ENCODE assay signal across 9 cellular contexts in the genomic region with DNA sequence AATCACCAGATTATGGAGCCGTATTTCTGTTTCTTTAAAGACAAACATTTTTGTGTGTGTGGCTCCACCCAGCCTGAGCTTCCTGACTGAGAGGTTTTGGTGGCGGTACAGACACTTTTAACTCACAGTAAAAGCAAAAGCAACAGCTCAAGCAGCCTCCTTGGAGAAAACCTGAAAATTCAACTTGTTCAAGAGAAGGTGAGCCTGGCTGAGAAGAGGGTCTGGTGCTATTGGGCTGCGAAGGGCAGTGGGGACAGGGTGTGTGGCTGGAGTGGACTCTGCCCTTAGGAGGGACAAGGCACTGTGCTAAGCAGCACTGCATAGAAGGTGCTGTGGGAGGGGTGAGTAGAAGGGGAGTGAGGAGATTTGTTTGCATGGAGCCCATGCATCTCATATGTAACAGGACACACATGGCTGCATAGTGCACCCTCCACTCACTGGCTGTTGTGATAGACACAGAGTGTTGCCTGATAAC. TPM values are rescaled to one million over a fixed set of nuclear protein-coding genes. Genes with fewer than 3 reads are reported as not detected.
DNase-seq lines count a peak whose midpoint lies in the region; ATAC-seq and TF ChIP-seq lines count a peak whose summit lies in the region.
"Had no signal": no experiment of that assay in that cellular context is flagged by ENCODE, and none has a peak within 500 bp of the region (broad histone marks: within the 10 kb centered on the region; RNA-seq: fewer than 3 reads in every experiment).

A gene (plus strand): TSS at position 125 of the 475 bp plus-strand sequence. CDS start 5,103 bp downstream, outside the sequence.

- no peak for TF ChIP-seq EP300 in gastroesophageal sphincter (IDR thresholded peaks at IDR 0.05)

- TF ChIP-seq CTCF in gastroesophageal sphincter (IDR thresholded peaks at IDR 0.05) = no peak

- peaks cover 0 to 6% (median 0%) of the 10 kb centered on the region in 3 donors for H3K9me3 ChIP-seq in gastroesophageal sphincter

- peak within 1 kb of the TSS; percentile 29 to 73 (median 61) for H3K27ac ChIP-seq in gastroesophageal sphincter

- peak in 1 of 2 donors; percentile 21 for TF ChIP-seq POLR2A in gastroesophageal sphincter (IDR thresholded peaks at IDR 0.05)

- WGBS in gastroesophageal sphincter (ENCODE audit: low coverage in 1 of 2), 2 donors = 42 to 61% methylated on average over 2 to 3 of the region's 3 CpGs

- H3K4me1 ChIP-seq in gastroesophageal sphincter = no peaks in the 10 kb centered on the region

- ATAC-seq in gastroesophageal sphincter = no peak
- ATAC-seq in HG02571 (IDR thresholded peaks at IDR 0.05; ENCODE audit: unreplicated experiment) = no peak

- H3K27me3 ChIP-seq in gastroesophageal sphincter = no peaks in the 10 kb centered on the region

- no peaks in the 10 kb centered on the region for H3K36me3 ChIP-seq in gastroesophageal sphincter

- DNase-seq in stimulated activated CD4-positive, alpha-beta T cell treated with anti-CD3 and anti-CD28 coated beads, Interleukin-15, amount 100 ng/mL, for 24 hours = peak; percentile 66
- DNase-seq in stimulated activated CD4-positive, alpha-beta T cell treated with anti-CD3 and anti-CD28 coated beads, Interleukin-2, amount 100 ng/mL, for 48 hours = no peak
- peak; percentile 60 for DNase-seq in activated CD4-positive, alpha-beta T cell treated with anti-CD3 and anti-CD28 coated beads, Interleukin-2, amount 50 U/mL, for 1 hour
- DNase-seq in stimulated activated CD4-positive, alpha-beta T cell treated with anti-CD3 and anti-CD28 coated beads, Interleukin-4, amount 100 ng/mL, for 4 hours = peak; percentile 18 to 59
- DNase-seq in COR-L47 (lab: John Stamatoyannopoulos, UW) (no peak), SW480 (ENCODE audit: low spot score) (no peak)

- H3K4me3 ChIP-seq in gastroesophageal sphincter = peak within 1 kb of the TSS; percentile 39 to 49

RNA-seq across cellular contexts. Expression of the gene that starts here (rescaled TPM):
- 10 to 100 TPM in 3 of 4 donors, 1 to 10 TPM in 1; 5.1 to 30.0 (median 17.8) TPM for total RNA-seq in gastroesophageal sphincter
- total RNA-seq: RPMI7951 had no signal

Comparison
In these comparisons a context has a peak if more than half of its experiments do, and no peak if none do; other contexts are left out.
1. DNase-seq: peak in stimulated activated CD4-positive, alpha-beta T cell treated with anti-CD3 and anti-CD28 coated beads, Interleukin-15, amount 100 ng/mL, for 24 hours (single experiment), activated CD4-positive, alpha-beta T cell treated with anti-CD3 and anti-CD28 coated beads, Interleukin-2, amount 50 U/mL, for 1 hour (single experiment) and stimulated activated CD4-positive, alpha-beta T cell treated with anti-CD3 and anti-CD28 coated beads, Interleukin-4, amount 100 ng/mL, for 4 hours (2 of 2); none in stimulated activated CD4-positive, alpha-beta T cell treated with anti-CD3 and anti-CD28 coated beads, Interleukin-2, amount 100 ng/mL, for 48 hours (0 of 2), COR-L47 (single experiment) and SW480 (single experiment).